ENCODE assay signal across 1 cellular context in the genomic region with DNA sequence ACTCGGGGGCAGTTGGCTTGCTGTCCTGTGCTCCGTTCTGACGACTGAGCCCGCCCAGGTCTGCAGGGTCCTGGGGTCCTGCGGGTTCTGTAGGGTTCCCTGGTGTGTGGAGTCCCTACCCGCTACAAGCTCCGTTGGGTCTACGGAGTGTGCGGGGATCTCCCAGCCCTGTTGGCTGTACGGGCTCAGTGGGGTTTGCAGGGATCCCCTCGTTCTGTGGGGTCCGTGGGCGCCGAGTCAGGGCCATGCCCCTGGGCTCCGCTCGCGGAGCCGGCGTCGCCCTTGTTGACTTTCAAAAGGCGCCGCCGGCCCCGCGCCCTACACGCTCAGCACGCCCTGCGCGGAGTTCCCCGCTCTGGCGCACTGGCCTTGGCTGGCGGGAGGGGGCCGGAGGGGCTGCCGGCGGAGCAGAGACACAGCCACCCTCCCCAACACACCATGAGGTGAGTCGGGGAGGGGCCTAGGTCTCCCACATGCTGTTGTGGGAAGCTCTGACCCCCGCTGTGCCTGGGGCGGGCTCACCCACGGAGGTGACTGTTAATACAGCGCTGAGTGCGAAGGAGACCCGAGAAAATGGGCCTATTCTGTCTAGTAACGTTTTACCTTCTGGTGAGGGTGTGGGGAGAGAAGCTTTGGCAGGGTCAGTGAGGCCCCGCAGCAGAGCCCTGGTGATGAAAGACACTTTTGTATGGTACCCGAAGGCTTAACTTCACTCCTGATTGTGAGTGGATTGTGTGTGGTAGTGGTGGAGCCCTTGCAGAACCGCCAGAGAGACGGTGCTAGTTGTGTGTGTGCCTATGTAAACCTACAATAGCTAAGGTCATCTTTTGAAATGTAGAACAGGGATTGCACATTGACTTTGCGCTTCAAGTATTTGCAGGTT.
TF ChIP-seq lines count a peak whose summit lies in the region.

No MANE protein-coding gene starts in this region.

TF ChIP-seq in HepG2, 621 proteins besides CTCF, POLR2A, EP300 and RAD21 (continued from another document and continues in another):
- TF ChIP-seq, protein P1, sequence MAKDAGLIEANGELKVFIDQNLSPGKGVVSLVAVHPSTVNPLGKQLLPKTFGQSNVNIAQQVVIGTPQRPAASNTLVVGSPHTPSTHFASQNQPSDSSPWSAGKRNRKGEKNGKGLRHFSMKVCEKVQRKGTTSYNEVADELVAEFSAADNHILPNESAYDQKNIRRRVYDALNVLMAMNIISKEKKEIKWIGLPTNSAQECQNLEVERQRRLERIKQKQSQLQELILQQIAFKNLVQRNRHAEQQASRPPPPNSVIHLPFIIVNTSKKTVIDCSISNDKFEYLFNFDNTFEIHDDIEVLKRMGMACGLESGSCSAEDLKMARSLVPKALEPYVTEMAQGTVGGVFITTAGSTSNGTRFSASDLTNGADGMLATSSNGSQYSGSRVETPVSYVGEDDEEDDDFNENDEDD (CRISPR knock-in tag; IDR thresholded peaks at IDR 0.05; ENCODE audit: borderline replicate concordance): peak; percentile 94
- TF ChIP-seq RNF219 (CRISPR knock-in tag; IDR thresholded peaks at IDR 0.05) (no peak), NR2C2 (CRISPR knock-in tag; IDR thresholded peaks at IDR 0.05; ENCODE audit: borderline replicate concordance) (peak; percentile 67), ZNF234 (CRISPR knock-in tag; conservative IDR thresholded peaks at IDR 0.05) (no peak), ZNF276 (CRISPR knock-in tag; IDR thresholded peaks at IDR 0.05; ENCODE audit: low read depth) (no peak), BORCS8-MEF2B (CRISPR knock-in tag; IDR thresholded peaks at IDR 0.05) (peak; percentile 66; the same call in 1 of the 2 replicates), GPN1 (CRISPR knock-in tag; IDR thresholded peaks at IDR 0.05; ENCODE audit: borderline replicate concordance) (no peak), ZNF879 (CRISPR knock-in tag; IDR thresholded peaks at IDR 0.05) (0 out of 2 replicates have a peak, but pooled peaks have one; percentile 32), ZNF430 (CRISPR knock-in tag; IDR thresholded peaks at IDR 0.05) (peak; percentile 71; the same call in 1 of the 2 replicates), ZNF530 (CRISPR knock-in tag; IDR thresholded peaks at IDR 0.05; ENCODE audit: low read depth) (no peak), SRSF1 (optimal IDR thresholded peaks at IDR 0.05; ENCODE audit: low read depth, low read length) (peak; percentile 94), ZNF431 (CRISPR knock-in tag; IDR thresholded peaks at IDR 0.05; ENCODE audit: borderline replicate concordance, low read depth) (no peak; the same call in 1 of the 2 replicates), TRAFD1 (CRISPR knock-in tag; IDR thresholded peaks at IDR 0.05; ENCODE audit: borderline replicate concordance) (peak; percentile 79; the same call in 1 of the 2 replicates), MTA3 (CRISPR knock-in tag; IDR thresholded peaks at IDR 0.05) (no peak), CENPT (CRISPR knock-in tag; IDR thresholded peaks at IDR 0.05; ENCODE audit: low read depth) (no peak), ZNF547 (CRISPR knock-in tag; IDR thresholded peaks at IDR 0.05) (peak; percentile 88), PRDM15 (CRISPR knock-in tag; IDR thresholded peaks at IDR 0.05) (no peak), PHF20 (CRISPR knock-in tag; IDR thresholded peaks at IDR 0.05) (no peak), ZNF775 (CRISPR knock-in tag; IDR thresholded peaks at IDR 0.05; ENCODE audit: borderline replicate concordance) (no peak), ZNF564 (CRISPR knock-in tag; IDR thresholded peaks at IDR 0.05) (peak; percentile 19; the same call in 1 of the 2 replicates), KDM6A (CRISPR knock-in tag; IDR thresholded peaks at IDR 0.05; ENCODE audit: low read depth) (peak; percentile 31), ZNF772 (CRISPR knock-in tag; IDR thresholded peaks at IDR 0.05) (peak; percentile 94), ELF3 (CRISPR knock-in tag; IDR thresholded peaks at IDR 0.05) (peak; percentile 22; the same call in 1 of the 2 replicates), CBX2 (IDR thresholded peaks at IDR 0.05; ENCODE audit: low read depth, low read length) (no peak), CBX2 (CRISPR knock-in tag; IDR thresholded peaks at IDR 0.05; ENCODE audit: low read depth) (no peak), ZNF329 (CRISPR knock-in tag; IDR thresholded peaks at IDR 0.05; ENCODE audit: low read depth) (no peak), ZNF101 (CRISPR knock-in tag; IDR thresholded peaks at IDR 0.05; ENCODE audit: borderline replicate concordance, low read depth) (no peak), PCBP2 (optimal IDR thresholded peaks at IDR 0.05; ENCODE audit: low read depth, low read length, poor library complexity, severe bottlenecking) (no peak), SATB2 (CRISPR knock-in tag; IDR thresholded peaks at IDR 0.05) (no peak), STAT6 (CRISPR knock-in tag; IDR thresholded peaks at IDR 0.05; ENCODE audit: borderline replicate concordance) (no peak), RFX5 (IDR thresholded peaks at IDR 0.05; ENCODE audit: low read depth, low read length) (no peak), ZNF274 (CRISPR knock-in tag; IDR thresholded peaks at IDR 0.05) (peak; percentile 93), IRX3 (CRISPR knock-in tag; IDR thresholded peaks at IDR 0.05; ENCODE audit: borderline replicate concordance, low read depth) (no peak), DRAP1 (CRISPR knock-in tag; IDR thresholded peaks at IDR 0.05) (peak; percentile 39; the same call in 1 of the 2 replicates), ZNF589 (CRISPR knock-in tag; conservative IDR thresholded peaks at IDR 0.05) (0 out of 2 replicates have a peak, but pooled peaks have one; percentile 59), KLF6 (CRISPR knock-in tag; IDR thresholded peaks at IDR 0.05) (0 out of 2 replicates have a peak, but pooled peaks have one; percentile 58), FOSL2 (CRISPR knock-in tag; IDR thresholded peaks at IDR 0.05) (no peak; the same call in 1 of the 2 replicates), ZFP62 (CRISPR knock-in tag; IDR thresholded peaks at IDR 0.05) (no peak)
- TF ChIP-seq, protein P2, sequence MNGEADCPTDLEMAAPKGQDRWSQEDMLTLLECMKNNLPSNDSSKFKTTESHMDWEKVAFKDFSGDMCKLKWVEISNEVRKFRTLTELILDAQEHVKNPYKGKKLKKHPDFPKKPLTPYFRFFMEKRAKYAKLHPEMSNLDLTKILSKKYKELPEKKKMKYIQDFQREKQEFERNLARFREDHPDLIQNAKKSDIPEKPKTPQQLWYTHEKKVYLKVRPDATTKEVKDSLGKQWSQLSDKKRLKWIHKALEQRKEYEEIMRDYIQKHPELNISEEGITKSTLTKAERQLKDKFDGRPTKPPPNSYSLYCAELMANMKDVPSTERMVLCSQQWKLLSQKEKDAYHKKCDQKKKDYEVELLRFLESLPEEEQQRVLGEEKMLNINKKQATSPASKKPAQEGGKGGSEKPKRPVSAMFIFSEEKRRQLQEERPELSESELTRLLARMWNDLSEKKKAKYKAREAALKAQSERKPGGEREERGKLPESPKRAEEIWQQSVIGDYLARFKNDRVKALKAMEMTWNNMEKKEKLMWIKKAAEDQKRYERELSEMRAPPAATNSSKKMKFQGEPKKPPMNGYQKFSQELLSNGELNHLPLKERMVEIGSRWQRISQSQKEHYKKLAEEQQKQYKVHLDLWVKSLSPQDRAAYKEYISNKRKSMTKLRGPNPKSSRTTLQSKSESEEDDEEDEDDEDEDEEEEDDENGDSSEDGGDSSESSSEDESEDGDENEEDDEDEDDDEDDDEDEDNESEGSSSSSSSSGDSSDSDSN (CRISPR knock-in tag; IDR thresholded peaks at IDR 0.05): peak; percentile 91; the same call in 1 of the 2 replicates
- TF ChIP-seq, protein P3, sequence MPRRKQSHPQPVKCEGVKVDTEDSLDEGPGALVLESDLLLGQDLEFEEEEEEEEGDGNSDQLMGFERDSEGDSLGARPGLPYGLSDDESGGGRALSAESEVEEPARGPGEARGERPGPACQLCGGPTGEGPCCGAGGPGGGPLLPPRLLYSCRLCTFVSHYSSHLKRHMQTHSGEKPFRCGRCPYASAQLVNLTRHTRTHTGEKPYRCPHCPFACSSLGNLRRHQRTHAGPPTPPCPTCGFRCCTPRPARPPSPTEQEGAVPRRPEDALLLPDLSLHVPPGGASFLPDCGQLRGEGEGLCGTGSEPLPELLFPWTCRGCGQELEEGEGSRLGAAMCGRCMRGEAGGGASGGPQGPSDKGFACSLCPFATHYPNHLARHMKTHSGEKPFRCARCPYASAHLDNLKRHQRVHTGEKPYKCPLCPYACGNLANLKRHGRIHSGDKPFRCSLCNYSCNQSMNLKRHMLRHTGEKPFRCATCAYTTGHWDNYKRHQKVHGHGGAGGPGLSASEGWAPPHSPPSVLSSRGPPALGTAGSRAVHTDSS (CRISPR knock-in tag; conservative IDR thresholded peaks at IDR 0.05): no peak
